ENCODE assay signal across 27 cellular contexts in the genomic region with DNA sequence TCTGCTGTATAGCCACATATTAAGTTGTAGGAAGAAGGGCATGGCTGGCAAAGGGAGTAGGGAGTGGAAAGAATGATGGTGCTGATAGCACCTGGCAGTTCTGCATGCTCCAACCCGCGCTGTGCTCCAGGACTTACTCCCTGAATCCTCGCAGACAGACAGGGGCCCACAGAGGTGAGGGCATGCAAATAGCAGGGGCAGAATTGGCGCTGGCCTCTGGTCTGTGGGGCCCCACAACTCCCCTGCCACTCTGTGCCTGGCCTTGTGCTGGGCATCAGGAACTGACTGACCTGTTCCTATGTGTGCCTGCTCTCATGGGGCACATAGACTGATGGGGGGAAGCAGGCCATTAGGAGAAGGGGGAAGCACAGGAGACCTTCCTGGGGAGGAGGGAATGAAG. TPM values are rescaled to one million over a fixed set of nuclear protein-coding genes. Genes with fewer than 3 reads are reported as not detected.
"Had no signal": no experiment of that assay in that cellular context is flagged by ENCODE, and none has a peak within 500 bp of the region (broad histone marks: within the 10 kb centered on the region; RNA-seq: fewer than 3 reads in every experiment).

No MANE protein-coding gene starts in this region.

- H3K27ac ChIP-seq: ascending aorta, brain microvascular endothelial cell, esophagus muscularis mucosa, foreskin keratinocyte, heart left ventricle, parathyroid adenoma, right lobe of liver, stomach, thyroid gland, upper lobe of left lung had no signal

- H3K4me1 ChIP-seq: ascending aorta had no signal

- H3K9ac ChIP-seq: parathyroid adenoma had no signal

- H3K36me3 Mint-ChIP-seq: activated naive CD4-positive, alpha-beta T cell treated with anti-CD3 and anti-CD28 coated beads, Interleukin-2, amount 50 U/mL, for 72 hours; immature natural killer cell had no signal

- H3K4me3 Mint-ChIP-seq: activated CD4-positive, alpha-beta memory T cell treated with anti-CD3 and anti-CD28 coated beads, Interleukin-2, amount 10 ng/mL, durations not matched to agents 7 days and 5 days; activated CD4-positive, alpha-beta T cell treated with anti-CD3 and anti-CD28 coated beads, Interleukin-2, amount 10 ng/mL, durations not matched to agents 24 days and 14 days; activated T-cell treated with anti-CD3 and anti-CD28 coated beads, Interleukin-2, amount 50 U/mL, for 4 hours; endodermal cell; immature natural killer cell; nephron had no signal

- H3K27me3 Mint-ChIP-seq: activated CD4-positive, alpha-beta memory T cell treated with anti-CD3 and anti-CD28 coated beads, Interleukin-2, amount 10 ng/mL, durations not matched to agents 7 days and 5 days; activated CD4-positive, alpha-beta T cell treated with anti-CD3 and anti-CD28 coated beads, Interleukin-2, amount 10 ng/mL, durations not matched to agents 24 days and 14 days had no signal

- H3K4me3 ChIP-seq: ascending aorta, esophagus muscularis mucosa, heart left ventricle, lung, mucosa of descending colon, right lobe of liver, stomach, thyroid gland, upper lobe of left lung had no signal

- H3K27ac Mint-ChIP-seq: activated CD4-positive, alpha-beta memory T cell treated with anti-CD3 and anti-CD28 coated beads, Interleukin-2, amount 10 ng/mL, durations not matched to agents 7 days and 5 days; activated CD4-positive, alpha-beta T cell treated with anti-CD3 and anti-CD28 coated beads, Interleukin-2, amount 10 ng/mL, durations not matched to agents 24 days and 14 days; activated T-helper 2 cell treated with anti-CD3 and anti-CD28 coated beads, Interferon-gamma antibody, Interleukin-2, Interleukin-4, amounts not matched to agents 10 μg/mL and 5 μg/mL and 100 μg/mL, durations not matched to agents 14 hours and 24 hours and 36 hours; endodermal cell; immature natural killer cell had no signal

- H3K36me3 ChIP-seq: brain microvascular endothelial cell, right lobe of liver, thyroid gland had no signal

- ATAC-seq: activated naive CD4-positive, alpha-beta T cell treated with anti-CD3 and anti-CD28 coated beads, Interleukin-2, amount 50 U/mL, for 72 hours; activated T-cell treated with anti-CD3 and anti-CD28 coated beads, Interleukin-2, amount 50 U/mL, for 4 hours; foreskin keratinocyte; heart left ventricle; mucosa of descending colon; right lobe of liver had no signal

- DNase-seq: activated CD4-positive, alpha-beta memory T cell treated with anti-CD3 and anti-CD28 coated beads, Interleukin-2, amount 10 ng/mL, durations not matched to agents 7 days and 5 days; activated CD4-positive, alpha-beta T cell treated with anti-CD3 and anti-CD28 coated beads, Interleukin-2, amount 10 ng/mL, durations not matched to agents 24 days and 14 days; activated CD4-positive, CD25-positive, alpha-beta regulatory T cell treated with anti-CD3 and anti-CD28 coated beads, Interleukin-2, amount 50 U/mL, for 72 hours; activated naive CD4-positive, alpha-beta T cell; activated T-cell treated with anti-CD3 and anti-CD28 coated beads, Interleukin-2, amount 50 U/mL, for 4 hours; brain microvascular endothelial cell; endodermal cell; hypothalamus; immature natural killer cell; nucleus accumbens; stimulated activated CD4-positive, alpha-beta T cell treated with anti-CD3 and anti-CD28 coated beads, Interleukin-12 subunit alpha, Interleukin-12 subunit beta, amount 100 ng/mL, for 4 hours; stimulated activated CD4-positive, alpha-beta T cell treated with anti-CD3 and anti-CD28 coated beads, Interleukin-4, amount 100 ng/mL, for 1 hour; stomach; T-helper 2 cell; thyroid gland; upper lobe of left lung had no signal

- H3K9me3 Mint-ChIP-seq: activated CD4-positive, alpha-beta memory T cell treated with anti-CD3 and anti-CD28 coated beads, Interleukin-2, amount 10 ng/mL, durations not matched to agents 7 days and 5 days; activated CD4-positive, alpha-beta T cell treated with anti-CD3 and anti-CD28 coated beads, Interleukin-2, amount 10 ng/mL, durations not matched to agents 24 days and 14 days; activated naive CD4-positive, alpha-beta T cell treated with anti-CD3 and anti-CD28 coated beads, Interleukin-2, amount 50 U/mL, for 72 hours; activated T-cell treated with anti-CD3 and anti-CD28 coated beads, Interleukin-2, amount 50 U/mL, for 4 hours; activated T-helper 2 cell treated with anti-CD3 and anti-CD28 coated beads, Interferon-gamma antibody, Interleukin-2, Interleukin-4, amounts not matched to agents 10 μg/mL and 5 μg/mL and 100 μg/mL, durations not matched to agents 14 hours and 24 hours and 36 hours; endodermal cell; immature natural killer cell; nephron had no signal

- H3K9me3 ChIP-seq: ascending aorta, esophagus muscularis mucosa, heart left ventricle, mucosa of descending colon, right lobe of liver, stomach, thyroid gland, upper lobe of left lung had no signal

- H2AFZ ChIP-seq: parathyroid adenoma had no signal

- H3K27me3 ChIP-seq: ascending aorta, brain microvascular endothelial cell, esophagus muscularis mucosa, foreskin keratinocyte, heart left ventricle, right lobe of liver, stomach, thyroid gland, upper lobe of left lung had no signal

RNA-seq across cellular contexts. Expression of gene FBLN2, which starts 47.9 kb away (rescaled TPM):
- total RNA-seq: activated CD4-positive, alpha-beta memory T cell treated with anti-CD3 and anti-CD28 coated beads, Interleukin-2, amount 10 ng/mL, durations not matched to agents 7 days and 5 days; activated CD4-positive, alpha-beta T cell treated with anti-CD3 and anti-CD28 coated beads, Interleukin-2, amount 10 ng/mL, durations not matched to agents 24 days and 14 days; activated naive CD4-positive, alpha-beta T cell treated with anti-CD3 and anti-CD28 coated beads, Interleukin-2, amount 50 U/mL, for 72 hours; activated T-helper 2 cell treated with anti-CD3 and anti-CD28 coated beads, Interferon-gamma antibody, Interleukin-2, Interleukin-4, amounts not matched to agents 10 μg/mL and 5 μg/mL and 100 μg/mL, durations not matched to agents 14 hours and 24 hours and 36 hours had no signal
